In the genomic region with DNA sequence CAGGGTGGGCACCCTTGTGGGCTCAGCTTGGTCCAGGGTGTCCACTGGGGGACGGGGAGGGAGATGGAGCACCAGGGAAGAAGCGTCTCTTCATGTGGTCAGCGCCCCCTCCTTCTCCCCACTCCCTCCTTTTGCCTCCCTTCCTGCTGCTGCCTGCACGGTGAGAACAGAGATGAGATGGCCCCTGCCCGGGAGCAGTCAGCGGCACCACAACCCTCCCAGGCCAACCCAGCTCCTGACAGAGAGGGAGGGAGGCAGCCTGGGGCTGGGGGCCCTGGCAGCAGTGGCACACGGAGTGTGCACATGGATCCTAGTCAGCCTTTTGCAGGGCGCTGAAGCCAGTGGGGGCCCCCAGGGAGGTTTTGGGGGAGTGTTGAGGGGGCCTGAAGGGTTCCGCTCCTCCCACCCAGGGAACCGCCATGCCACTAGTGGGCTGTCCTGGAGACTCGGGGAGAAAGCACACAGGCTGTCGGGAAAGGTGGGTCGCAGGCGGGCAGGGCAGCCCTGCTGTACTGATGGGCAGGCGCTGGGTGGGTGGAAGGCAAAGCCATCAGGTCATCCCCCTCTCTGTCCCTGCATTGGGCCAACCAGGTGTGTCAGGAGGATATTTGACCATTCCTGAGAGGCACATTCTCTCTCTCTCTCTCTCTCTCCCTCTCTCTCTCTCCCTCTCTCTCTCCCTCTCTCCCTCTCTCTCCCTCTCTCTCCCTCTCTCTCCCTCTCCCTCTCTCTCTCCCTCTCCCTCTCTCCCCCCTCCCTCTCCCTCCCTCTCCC, we compare ENCODE assay signal across 12 cellular contexts.
DNase-seq lines count a peak whose midpoint lies in the region; TF ChIP-seq lines count a peak whose summit lies in the region.
"Had no signal": no experiment of that assay in that cellular context is flagged by ENCODE, and none has a peak within 500 bp of the region (broad histone marks: within the 10 kb centered on the region; RNA-seq: fewer than 3 reads in every experiment).

No MANE protein-coding gene starts in this region.

- no peak overlapping the region for H3K4me3 Mint-ChIP-seq in H9

- H3K23ac ChIP-seq in H9 (ENCODE audit: insufficient read length, low read depth, low read length), result no peak overlapping the region
- H3K23ac ChIP-seq in neuronal stem cell (ENCODE audit: low read depth, low read length, poor library complexity), result no peak overlapping the region

- no peaks in the 10 kb centered on the region for H3K79me1 ChIP-seq in H9 (ENCODE audit: insufficient read depth, low read depth, low read length, poor library complexity, severe bottlenecking)
- no peaks in the 10 kb centered on the region for H3K79me1 ChIP-seq in neuronal stem cell (ENCODE audit: low read depth, low read length)

- no peak overlapping the region for H3K56ac ChIP-seq in H9 (ENCODE audit: insufficient read length, low read depth, low read length)

- H4K20me1 ChIP-seq in BLaER1 treated with 17β-estradiol and CSF1 and Interleukin-3, amounts not matched to agents 10 nM and 100 nM, result peaks cover 0 to 35% (median 0%) of the 10 kb centered on the region in 11 experiments; a peak in 5 of 22 replicates
- no peaks in the 10 kb centered on the region for H4K20me1 ChIP-seq in H9 (ENCODE audit: control insufficient read depth, insufficient read depth, insufficient read length)
- H4K20me1 ChIP-seq in smooth muscle cell (ENCODE audit: low read depth), result no peaks in the 10 kb centered on the region

- H3K27ac ChIP-seq in BLaER1 treated with 17β-estradiol and CSF1 and Interleukin-3, amounts not matched to agents 10 nM and 100 nM, result peak overlapping the region in 2 of 11 experiments; percentile 98 to 99; a peak in 3 of 22 replicates
- no peak overlapping the region for H3K27ac ChIP-seq in H9 (ENCODE audit: insufficient read length, low read depth, low read length)
- peak overlapping the region; percentile 84 for H3K27ac ChIP-seq in effector memory CD4-positive, alpha-beta T cell (ENCODE audit: insufficient read depth, low read length, poor library complexity, severe bottlenecking)
- no peak overlapping the region for H3K27ac ChIP-seq in neuronal stem cell (replicated peaks; ENCODE audit: low read length)
- H3K27ac ChIP-seq in stomach, result no peak overlapping the region
- H3K27ac ChIP-seq in smooth muscle cell (ENCODE audit: low read depth), result no peak overlapping the region
- H3K27ac ChIP-seq: foreskin keratinocyte, neural progenitor cell, SJCRH30 had no signal

- DNase-seq in H9 (peak; percentile 31), neuronal stem cell (ENCODE audit: low spot score) (no peak), NCI-H748 (lab: John Stamatoyannopoulos, UW; ENCODE audit: unreplicated experiment) (no peak), stomach (no peak), smooth muscle cell (lab: John Stamatoyannopoulos, UW; ENCODE audit: unreplicated experiment) (no peak)
- DNase-seq in effector memory CD4-positive, alpha-beta T cell, result no peak
- DNase-seq in stimulated activated CD4-positive, alpha-beta T cell treated with anti-CD3 and anti-CD28 coated beads, Interleukin-2, amount 100 ng/mL, for 48 hours, result no peak
- DNase-seq: NCI-H510A treated with DMSO at 0.1 percent for 48 hours had no signal

- H2BK12ac ChIP-seq in H9 (ENCODE audit: insufficient read length, low read depth, low read length), result no peak overlapping the region
- H2BK12ac ChIP-seq in neuronal stem cell (ENCODE audit: low read length), result no peak overlapping the region

- H4K91ac ChIP-seq in H9 (ENCODE audit: insufficient read length, low read depth, low read length) (no peak overlapping the region), neuronal stem cell (ENCODE audit: low read depth, low read length, poor library complexity) (no peak overlapping the region)

- peaks cover 2 to 5% of the 10 kb centered on the region in 2 experiments; a peak in 3 of 4 replicates for H3K4me1 Mint-ChIP-seq in H9

- H3K23me2 ChIP-seq in H9 (ENCODE audit: insufficient read length, low read depth, low read length, poor library complexity, severe bottlenecking), result peaks cover 16% of the 10 kb centered on the region

- no peak for TF ChIP-seq CTCF in H9 (conservative IDR thresholded peaks at IDR 0.05)
- TF ChIP-seq CTCF in stomach (IDR thresholded peaks at IDR 0.05), result no peak
- no peak for TF ChIP-seq CTCF in smooth muscle cell (IDR thresholded peaks at IDR 0.05; ENCODE audit: borderline replicate concordance, insufficient read depth, poor library complexity, severe bottlenecking)

- H3K27me3 Mint-ChIP-seq in H9 (ENCODE audit: low read depth), result peaks cover 24% of the 10 kb centered on the region

- H4K8ac ChIP-seq in H9 (replicated peaks; ENCODE audit: insufficient read length, low read depth, low read length) (no peak overlapping the region), neuronal stem cell (ENCODE audit: low read depth, low read length) (no peak overlapping the region)

- H3K14ac ChIP-seq in H9 (ENCODE audit: insufficient read depth, low read length) (no peak overlapping the region), neuronal stem cell (ENCODE audit: low read length) (no peak overlapping the region)

- H3K4me1 ChIP-seq in BLaER1 treated with 17β-estradiol and CSF1 and Interleukin-3, amounts not matched to agents 10 nM and 100 nM, result peaks cover 19 to 62% (median 43%) of the 10 kb centered on the region in 10 experiments
- peaks cover 3% of the 10 kb centered on the region; the same call in 1 of the 2 replicates for H3K4me1 ChIP-seq in H9 (ENCODE audit: insufficient read depth, low read length)
- peaks cover 3% of the 10 kb centered on the region for H3K4me1 ChIP-seq in effector memory CD4-positive, alpha-beta T cell (ENCODE audit: control insufficient read depth, insufficient read depth, low read length, poor library complexity, severe bottlenecking)
- H3K4me1 ChIP-seq in neuronal stem cell (ENCODE audit: control insufficient read depth in 2 of 2, insufficient read depth in 1 of 2, low read depth in 1 of 2, low read length in 2 of 2), result peaks cover 4 to 9% of the 10 kb centered on the region in 2 donors
- peaks cover 15 to 22% (median 19%) of the 10 kb centered on the region in 4 donors for H3K4me1 ChIP-seq in stomach
- peaks cover 6% of the 10 kb centered on the region for H3K4me1 ChIP-seq in smooth muscle cell (ENCODE audit: low read depth)
- H3K4me1 ChIP-seq: foreskin keratinocyte, SJCRH30 had no signal

- no peaks in the 10 kb centered on the region for H3K36me3 ChIP-seq in BLaER1 treated with 17β-estradiol and CSF1 and Interleukin-3, amounts not matched to agents 10 nM and 100 nM
- H3K36me3 ChIP-seq in effector memory CD4-positive, alpha-beta T cell (ENCODE audit: control insufficient read depth, insufficient read depth, low read length), result no peaks in the 10 kb centered on the region
- no peaks in the 10 kb centered on the region for H3K36me3 ChIP-seq in neuronal stem cell (replicated peaks in 1 of 2; ENCODE audit: control insufficient read depth in 2 of 2, insufficient read depth in 2 of 2, low read length in 2 of 2)
- no peaks in the 10 kb centered on the region for H3K36me3 ChIP-seq in stomach
- no peaks in the 10 kb centered on the region for H3K36me3 ChIP-seq in smooth muscle cell (ENCODE audit: low read depth)
- H3K36me3 ChIP-seq: neural progenitor cell, SJCRH30 had no signal

- no peak overlapping the region for H3K18ac ChIP-seq in H9 (ENCODE audit: insufficient read length, low read depth, low read length)
- peak overlapping the region; percentile 31 for H3K18ac ChIP-seq in neuronal stem cell (ENCODE audit: low read length)

- H3K79me2 ChIP-seq in H9 (ENCODE audit: insufficient read depth, low read length) (no peaks in the 10 kb centered on the region), smooth muscle cell (ENCODE audit: low read depth) (no peaks in the 10 kb centered on the region)

- H2AFZ ChIP-seq in H9 (ENCODE audit: low read length) (no peak overlapping the region), neuronal stem cell (ENCODE audit: low read length) (no peak overlapping the region), smooth muscle cell (ENCODE audit: low read depth) (no peak overlapping the region)
- H2AFZ ChIP-seq: neural progenitor cell had no signal

- H3K4ac ChIP-seq in H9 (ENCODE audit: low read depth, low read length), result no peak overlapping the region
- H3K4ac ChIP-seq in neuronal stem cell (ENCODE audit: low read length), result no peak overlapping the region

- H3K9me3 Mint-ChIP-seq in H9, result peaks cover 0 to 3% of the 10 kb centered on the region in 2 experiments; a peak in 2 of 5 replicates
- H3K9me3 Mint-ChIP-seq: neural progenitor cell had no signal

- H3K4me2 ChIP-seq in BLaER1 treated with 17β-estradiol and CSF1 and Interleukin-3, amounts not matched to agents 10 nM and 100 nM, result peak overlapping the region in 8 of 11 experiments; percentile 3 to 92 (median 46); a peak in 16 of 22 replicates
- H3K4me2 ChIP-seq in H9 (ENCODE audit: insufficient read depth, insufficient read length, low read length) (peak overlapping the region; percentile 86), neuronal stem cell (ENCODE audit: insufficient read depth, low read length, poor library complexity, severe bottlenecking) (no peak overlapping the region), smooth muscle cell (no peak overlapping the region)

- H3K36me3 Mint-ChIP-seq in H9 (ENCODE audit: insufficient read depth in 1 of 3, low read depth in 3 of 3), result no peaks in the 10 kb centered on the region
- H3K36me3 Mint-ChIP-seq: neural progenitor cell had no signal

- H3K9ac ChIP-seq in BLaER1 treated with 17β-estradiol and CSF1 and Interleukin-3, amounts not matched to agents 10 nM and 100 nM, result peak overlapping the region in 4 of 11 experiments; percentile 23 to 94 (median 25); a peak in 2 of 22 replicates
- H3K9ac ChIP-seq in H9 (ENCODE audit: extremely low read depth, insufficient read length, low read length) (no peak overlapping the region), neuronal stem cell (ENCODE audit: low read depth, low read length, poor library complexity) (no peak overlapping the region), smooth muscle cell (ENCODE audit: low read depth) (no peak overlapping the region)
- H3K9ac ChIP-seq: neural progenitor cell had no signal

- H2BK20ac ChIP-seq in H9 (ENCODE audit: low read depth, low read length, poor library complexity, severe bottlenecking), result no peak overlapping the region

- peaks cover 0 to 7% (median 0%) of the 10 kb centered on the region in 11 experiments; a peak in 1 of 22 replicates for H3K9me3 ChIP-seq in BLaER1 treated with 17β-estradiol and CSF1 and Interleukin-3, amounts not matched to agents 10 nM and 100 nM (replicated peaks in 1 of 11)
- H3K9me3 ChIP-seq in H9 (ENCODE audit: control insufficient read depth, low read depth, low read length) (no peaks in the 10 kb centered on the region), neuronal stem cell (replicated peaks in 1 of 2; ENCODE audit: control insufficient read depth in 2 of 2, insufficient read depth in 1 of 2, low read depth in 1 of 2, low read length in 2 of 2) (peaks cover 0 to 2% of the 10 kb centered on the region in 2 donors), stomach (no peaks in the 10 kb centered on the region), smooth muscle cell (replicated peaks; ENCODE audit: low read depth) (no peaks in the 10 kb centered on the region)
- no peaks in the 10 kb centered on the region for H3K9me3 ChIP-seq in effector memory CD4-positive, alpha-beta T cell (ENCODE audit: control insufficient read depth, low read length)
- H3K9me3 ChIP-seq: SJCRH30 had no signal

- H3F3A ChIP-seq in smooth muscle cell (ENCODE audit: low read depth), result no peaks in the 10 kb centered on the region

- H3K4me3 ChIP-seq in BLaER1 treated with 17β-estradiol and CSF1 and Interleukin-3, amounts not matched to agents 10 nM and 100 nM, result peak overlapping the region in 2 of 10 experiments; percentile 71; a peak in 2 of 20 replicates
- peak overlapping the region; percentile 87 for H3K4me3 ChIP-seq in effector memory CD4-positive, alpha-beta T cell (ENCODE audit: insufficient read depth, low read depth, low read length, poor library complexity, severe bottlenecking)
- H3K4me3 ChIP-seq in neuronal stem cell (ENCODE audit: low read length in 2 of 2) (no peak overlapping the region), stomach (no peak overlapping the region), smooth muscle cell (no peak overlapping the region)
- H3K4me3 ChIP-seq: SJCRH30 had no signal

- no peak for TF ChIP-seq POLR2A in stomach (IDR thresholded peaks at IDR 0.05)

- H4K5ac ChIP-seq in H9 (ENCODE audit: insufficient read length, low read depth, low read length), result no peak overlapping the region

- H2AK5ac ChIP-seq in H9 (ENCODE audit: insufficient read length, low read length), result no peak overlapping the region
- H2AK5ac ChIP-seq in neuronal stem cell (ENCODE audit: low read depth, low read length), result peak overlapping the region; percentile 32

- no peak overlapping the region for H2BK5ac ChIP-seq in H9 (ENCODE audit: insufficient read length, low read length)
- no peak overlapping the region for H2BK5ac ChIP-seq in neuronal stem cell (ENCODE audit: low read length)

- H3K27ac Mint-ChIP-seq in H9, result no peak overlapping the region
- H3K27ac Mint-ChIP-seq: neural progenitor cell had no signal

- no peak overlapping the region for H3T11ph ChIP-seq in H9 (ENCODE audit: low read length)

- H2BK120ac ChIP-seq in H9 (ENCODE audit: low read depth, low read length, poor library complexity, severe bottlenecking) (no peak overlapping the region), neuronal stem cell (ENCODE audit: low read depth, low read length) (no peak overlapping the region)

- WGBS in H9 (ENCODE audit: extremely low coverage, insufficient read length, low lambda C conversion rate), result no CpG with 5 or more reads among the region's 15 CpGs
- no CpG with 5 or more reads among the region's 15 CpGs for WGBS in neuronal stem cell (ENCODE audit: extremely low coverage in 2 of 2, insufficient read length in 2 of 2, insufficient replicate concordance in 1 of 2), 2 donors
- 50 to 75% (median 53%) methylated on average over 12 to 15 of the region's 15 CpGs for WGBS in stomach, 5 donors
- 68% methylated on average over 11 of the region's 15 CpGs for WGBS in smooth muscle cell (ENCODE audit: low lambda C conversion rate)

- H3K27me3 ChIP-seq in BLaER1 treated with 17β-estradiol and CSF1 and Interleukin-3, amounts not matched to agents 10 nM and 100 nM, result no peaks in the 10 kb centered on the region
- H3K27me3 ChIP-seq in H9 (ENCODE audit: insufficient read depth, low read length) (peaks cover 22% of the 10 kb centered on the region; the same call in 1 of the 2 replicates), neuronal stem cell (ENCODE audit: control insufficient read depth in 3 of 3, insufficient read depth in 3 of 3, low read depth in 1 of 3, low read length in 3 of 3) (peaks cover 14 to 59% (median 37%) of the 10 kb centered on the region in 3 experiments), stomach (peaks cover 0 to 66% (median 25%) of the 10 kb centered on the region in 3 donors), smooth muscle cell (ENCODE audit: low read depth) (peaks cover 41% of the 10 kb centered on the region)
- no peaks in the 10 kb centered on the region for H3K27me3 ChIP-seq in effector memory CD4-positive, alpha-beta T cell (replicated peaks; ENCODE audit: control insufficient read depth, insufficient read depth, low read length, poor library complexity, severe bottlenecking)

- no peak overlapping the region for H2BK15ac ChIP-seq in H9 (ENCODE audit: low read depth, low read length)
- no peak overlapping the region for H2BK15ac ChIP-seq in neuronal stem cell (ENCODE audit: low read length)

- no peak for TF ChIP-seq EP300 in stomach (IDR thresholded peaks at IDR 0.05)

- intact Hi-C loops in stomach (cut with DNase I; ENCODE audit: low total_unique reads), result no loop called here

Comparison
In these comparisons a context has a peak if more than half of its experiments do, and no peak if none do; other contexts are left out.
1. H3K4me2 ChIP-seq: peak in BLaER1 treated with 17β-estradiol and CSF1 and Interleukin-3, amounts not matched to agents 10 nM and 100 nM (8 of 11) and H9 (single experiment); none in neuronal stem cell (single experiment) and smooth muscle cell (single experiment).